In genomic region chrX:40173662-40174593, GRCh38 we compare ENCODE assay signal across 8 cellular contexts.
A peak's percentile ranks its signal among the peaks of the same experiment; 100 is the strongest.
DNase-seq lines count a peak whose midpoint lies in the region; ATAC-seq and TF ChIP-seq lines count a peak whose summit lies in the region.

No MANE protein-coding gene starts in this region.

- intact Hi-C loops in Panc1 (cut with micrococcal nuclease; ENCODE audit: unreplicated experiment), result loop anchor here (5.0 to 10.0 kb wide), 2 partner anchors 82 to 91 kb away; no protein-coding TSS in a partner anchor

- ATAC-seq in Panc1 (peak; percentile 63), HG03045 (IDR thresholded peaks at IDR 0.05; ENCODE audit: unreplicated experiment) (no peak)

- no peaks in the 10 kb centered on the region for H3K36me3 ChIP-seq in Panc1 (ENCODE audit: control insufficient read depth, insufficient read depth, low read length)

- H3K4me3 ChIP-seq in Panc1 (ENCODE audit: low read depth in 2 of 2, low read length in 2 of 2), result peak overlapping the region; percentile 42 to 56; a peak in 3 of 4 replicates
- peak overlapping the region; percentile 27 for H3K4me3 ChIP-seq in iPS-11a (ENCODE audit: low read depth, low read length)

- peak; percentile 40 for TF ChIP-seq CTCF in Panc1 (IDR thresholded peaks at IDR 0.05)

- DNase-seq in NCI-H1694 treated with DMSO at 0.1 percent for 48 hours (lab: John Stamatoyannopoulos, UW) (peak; percentile 60), NCI-H1694 (lab: John Stamatoyannopoulos, UW) (no peak), Panc1 (ENCODE audit: low read depth, low spot score) (no peak), NCI-H748 (lab: John Stamatoyannopoulos, UW; ENCODE audit: unreplicated experiment) (no peak)
- DNase-seq in activated naive CD4-positive, alpha-beta T cell (lab: John Stamatoyannopoulos, UW), result peak in 3 of 4 experiments; percentile 22 to 38 (median 34)
- DNase-seq in stimulated activated CD4-positive, alpha-beta T cell treated with anti-CD3 and anti-CD28 coated beads, Interleukin-1b, Interleukin-23, amount 100 ng/mL, for 48 hours, result peak; percentile 79

- H3K9me3 ChIP-seq in Panc1 (ENCODE audit: control insufficient read depth, insufficient read depth, low read depth, low read length), result no peaks in the 10 kb centered on the region

- CTCF ChIA-PET in Panc1 (lab: Charles Lee), result interaction anchor here (0.7 kb wide), 1 partner anchor 9 kb away, joined by 3 read pairs; no protein-coding TSS in a partner anchor

- BruUV-seq in Panc1 (replicated peaks; lab: Mats Ljungman, UMichigan), result TSS peak; percentile 49

- no peaks in the 10 kb centered on the region for H3K27me3 ChIP-seq in Panc1 (ENCODE audit: control insufficient read depth, insufficient read depth, low read length)

- POLR2A ChIA-PET in Panc1 (lab: Charles Lee), result no interaction called here

- peak overlapping the region; percentile 89 for H3K27ac ChIP-seq in Panc1 (ENCODE audit: low read length)

- H3K4me1 ChIP-seq in Panc1 (ENCODE audit: control insufficient read depth, insufficient read depth, low read length), result peaks cover 12% of the 10 kb centered on the region

- in situ Hi-C loops in Panc1 (cut with HindIII; ENCODE audit: low pct_unique_long_range_greater_than_20kb, low sequenced_read_pairs), result no loop called here

Comparison
In these comparisons a context has a peak if more than half of its experiments do, and no peak if none do; other contexts are left out.
1. DNase-seq: peak in NCI-H1694 treated with DMSO at 0.1 percent for 48 hours (single experiment), activated naive CD4-positive, alpha-beta T cell (3 of 4) and stimulated activated CD4-positive, alpha-beta T cell treated with anti-CD3 and anti-CD28 coated beads, Interleukin-1b, Interleukin-23, amount 100 ng/mL, for 48 hours (single experiment); none in NCI-H1694 (single experiment), Panc1 (single experiment) and NCI-H748 (single experiment).